In genomic region chr20:23129256-23129655, GRCh38 we compare ENCODE assay signal across 11 cellular contexts. TPM values are rescaled to one million over a fixed set of nuclear protein-coding genes. Genes with fewer than 3 reads are reported as not detected.
"Had no signal": no experiment of that assay in that cellular context is flagged by ENCODE, and none has a peak within 500 bp of the region (broad histone marks: within the 10 kb centered on the region; RNA-seq: fewer than 3 reads in every experiment).

No MANE protein-coding gene starts in this region.

- H3K27me3 ChIP-seq: gastroesophageal sphincter had no signal

- H3K9me3 ChIP-seq: gastroesophageal sphincter had no signal

- ATAC-seq: gastroesophageal sphincter, sciatic nerve had no signal

- DNase-seq: activated CD4-positive, alpha-beta T cell treated with anti-CD3 and anti-CD28 coated beads, Interleukin-2, amount 10 ng/mL, durations not matched to agents 24 days and 14 days; activated CD4-positive, CD25-positive, alpha-beta regulatory T cell; activated CD8-positive, alpha-beta memory T cell treated with anti-CD3 and anti-CD28 coated beads, Interleukin-2, amount 50 U/mL, for 48 hours; activated naive CD4-positive, alpha-beta T cell; effector memory CD4-positive, alpha-beta T cell; mesendoderm had no signal

- FAIRE-seq: TTC549 had no signal

- H3K27ac ChIP-seq: epithelial cell of prostate had no signal

- H3K4me3 ChIP-seq: gastroesophageal sphincter had no signal

- H3K36me3 ChIP-seq: gastroesophageal sphincter had no signal

RNA-seq across cellular contexts. Expression of gene CD93, which starts 43.1 kb away (rescaled TPM):
- total RNA-seq: fibroblast of lung had no signal
